In genomic region chr19:44072543-44073401, GRCh38 we compare ENCODE assay signal across 8 cellular contexts. TPM values are rescaled to one million over a fixed set of nuclear protein-coding genes. Genes with fewer than 3 reads are reported as not detected.
DNase-seq lines count a peak whose midpoint lies in the region; ATAC-seq and TF ChIP-seq lines count a peak whose summit lies in the region.

No MANE protein-coding gene starts in this region.

- ATAC-seq in GM21825 (IDR thresholded peaks at IDR 0.05; ENCODE audit: unreplicated experiment): no peak
- ATAC-seq in HG02840 (IDR thresholded peaks at IDR 0.05; ENCODE audit: low FRiP score, unreplicated experiment): no peak

- no peaks in the 10 kb centered on the region for H3K9me2 ChIP-seq in MM.1S (replicated peaks; ENCODE audit: insufficient read depth, low read length)

- no peaks in the 10 kb centered on the region for H4K20me1 ChIP-seq in MM.1S (ENCODE audit: insufficient read depth, low read length)

- no peaks in the 10 kb centered on the region for H3F3A ChIP-seq in MM.1S (ENCODE audit: insufficient read depth, low read length)

- no peaks in the 10 kb centered on the region for H3K27me3 ChIP-seq in MM.1S (replicated peaks; ENCODE audit: insufficient read depth, low read length)
- no peaks in the 10 kb centered on the region for H3K27me3 ChIP-seq in mononuclear cell (ENCODE audit: insufficient read depth, low read length)
- no peaks in the 10 kb centered on the region for H3K27me3 ChIP-seq in vagina

- DNase-seq in EH (ENCODE audit: low read depth) (peak; percentile 20), MM.1S (no peak), dermis blood vessel endothelial cell (peak; percentile 29), vagina (ENCODE audit: extremely low spot score in 2 of 2) (no peak), HEK293T (ENCODE audit: extremely low spot score) (no peak)

- H3K4me3 ChIP-seq in MM.1S (ENCODE audit: low read length) (peak overlapping the region; percentile 63), mononuclear cell (ENCODE audit: low read length) (peak overlapping the region; percentile 55), vagina (peak overlapping the region; percentile 62 to 76)

- no peaks in the 10 kb centered on the region for H3K79me2 ChIP-seq in MM.1S (ENCODE audit: low read length)

- H3K9ac ChIP-seq in MM.1S (ENCODE audit: low read length): no peak overlapping the region

- H3K4me1 ChIP-seq in MM.1S (ENCODE audit: low read length) (no peaks in the 10 kb centered on the region), mononuclear cell (ENCODE audit: insufficient read depth, low read length) (peaks cover 16% of the 10 kb centered on the region), vagina (peaks cover 21% of the 10 kb centered on the region)

- no peak for TF ChIP-seq POLR2A in vagina (IDR thresholded peaks at IDR 0.05)

- intact Hi-C loops in vagina (cut with DNase I): no loop called here

- peak overlapping the region; percentile 76; the same call in 1 of the 2 replicates for H3K4me2 ChIP-seq in MM.1S (ENCODE audit: low read depth, low read length)

- no peaks in the 10 kb centered on the region for H3K9me3 ChIP-seq in MM.1S (replicated peaks; ENCODE audit: insufficient read depth, low read length)
- H3K9me3 ChIP-seq in mononuclear cell (ENCODE audit: low read depth, low read length): peaks cover 14% of the 10 kb centered on the region
- H3K9me3 ChIP-seq in vagina: peaks cover 4% of the 10 kb centered on the region

- TF ChIP-seq CTCF in MM.1S (IDR thresholded peaks at IDR 0.05; ENCODE audit: low read length): no peak
- TF ChIP-seq CTCF in vagina (IDR thresholded peaks at IDR 0.05): no peak

- CTCF ChIA-PET in HEK293T (lab: Yijun Ruan, JAX): no interaction called here

- H3K27ac ChIP-seq in MM.1S (ENCODE audit: low read length) (no peak overlapping the region), vagina (no peak overlapping the region)

- POLR2A ChIA-PET in HEK293T (lab: Yijun Ruan, JAX): interaction anchor here (0.6 to 1.4 kb wide), 2 partner anchors 86 to 122 kb away, joined by 3 to 4 read pairs; partner anchors contain the start of gene ZNF221

- H3K36me3 ChIP-seq in MM.1S (replicated peaks; ENCODE audit: insufficient read depth, low read length) (no peaks in the 10 kb centered on the region), vagina (peaks cover 0 to 7% of the 10 kb centered on the region in 2 donors)

- H2AFZ ChIP-seq in MM.1S (ENCODE audit: low read length): peak overlapping the region; percentile 90

TF ChIP-seq in HEK293T, 16 proteins besides CTCF, POLR2A, EP300 and RAD21:
- TF ChIP-seq ELF4 (IDR thresholded peaks at IDR 0.05) (no peak), L3MBTL2 (conservative IDR thresholded peaks at IDR 0.05) (no peak), CTBP1 (IDR thresholded peaks at IDR 0.05; ENCODE audit: borderline replicate concordance) (no peak), ARNT (IDR thresholded peaks at IDR 0.05) (no peak), FOXK2 (IDR thresholded peaks at IDR 0.05) (no peak), TARDBP (IDR thresholded peaks at IDR 0.05) (no peak), BHLHE40 (IDR thresholded peaks at IDR 0.05; ENCODE audit: borderline replicate concordance) (no peak), FOXM1 (IDR thresholded peaks at IDR 0.05; ENCODE audit: borderline replicate concordance) (no peak), NFRKB (IDR thresholded peaks at IDR 0.05) (no peak), SP1 (IDR thresholded peaks at IDR 0.05) (no peak), LEF1 (IDR thresholded peaks at IDR 0.05; ENCODE audit: borderline replicate concordance) (no peak), HDGF (IDR thresholded peaks at IDR 0.05; ENCODE audit: borderline replicate concordance) (no peak), FOXA1 (IDR thresholded peaks at IDR 0.05) (no peak), SUZ12 (IDR thresholded peaks at IDR 0.05) (no peak), ZNF384 (IDR thresholded peaks at IDR 0.05) (no peak)
- TF ChIP-seq, protein P1, sequence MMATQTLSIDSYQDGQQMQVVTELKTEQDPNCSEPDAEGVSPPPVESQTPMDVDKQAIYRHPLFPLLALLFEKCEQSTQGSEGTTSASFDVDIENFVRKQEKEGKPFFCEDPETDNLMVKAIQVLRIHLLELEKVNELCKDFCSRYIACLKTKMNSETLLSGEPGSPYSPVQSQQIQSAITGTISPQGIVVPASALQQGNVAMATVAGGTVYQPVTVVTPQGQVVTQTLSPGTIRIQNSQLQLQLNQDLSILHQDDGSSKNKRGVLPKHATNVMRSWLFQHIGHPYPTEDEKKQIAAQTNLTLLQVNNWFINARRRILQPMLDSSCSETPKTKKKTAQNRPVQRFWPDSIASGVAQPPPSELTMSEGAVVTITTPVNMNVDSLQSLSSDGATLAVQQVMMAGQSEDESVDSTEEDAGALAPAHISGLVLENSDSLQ (IDR thresholded peaks at IDR 0.05): no peak

RNA-seq across cellular contexts. Expression of gene ZNF284, which starts 0.8 kb away (rescaled TPM):
- total RNA-seq in dermis blood vessel endothelial cell (2.4 and 3.4 TPM in 2 replicates), mononuclear cell (0.73 TPM), vagina (2.2 TPM)

RNA-seq across cellular contexts. Expression of gene ZNF223, which starts 20.9 kb away (rescaled TPM):
- total RNA-seq in dermis blood vessel endothelial cell (6.3 and 8.3 TPM in 2 replicates), mononuclear cell (0.63 TPM), vagina (17.7 TPM)

RNA-seq across cellular contexts. Expression of gene ZNF224, which starts 21.4 kb away (rescaled TPM):
- total RNA-seq in dermis blood vessel endothelial cell (22.0 and 37.6 TPM in 2 replicates), mononuclear cell (24.0 TPM), vagina (11.8 TPM)

RNA-seq across cellular contexts. Expression of gene ZNF225, which starts 40.4 kb away (rescaled TPM):
- total RNA-seq in dermis blood vessel endothelial cell (5.3 and 8.5 TPM in 2 replicates), mononuclear cell (0.52 TPM), vagina (3.7 TPM)

RNA-seq across cellular contexts. Expression of gene ZNF222, which starts 47.6 kb away (rescaled TPM):
- total RNA-seq in dermis blood vessel endothelial cell (4.8 and 7.5 TPM in 2 replicates), mononuclear cell (3.1 TPM), vagina (1.7 TPM)

Comparison
In these comparisons a context has a peak if more than half of its experiments do, and no peak if none do; other contexts are left out.
1. DNase-seq: peak in EH (single experiment) and dermis blood vessel endothelial cell (single experiment); none in MM.1S (single experiment), vagina (0 of 2) and HEK293T (single experiment).
2. Peak in every context shown above with its lines, with median percentiles within 50 percentile points of each other: H3K4me3 ChIP-seq.